Comparison of ENCODE assay signal across 10 cellular contexts in genomic region chr2:64831977-64832328, GRCh38.
DNase-seq lines count a peak whose midpoint lies in the region; ATAC-seq, FAIRE-seq and TF ChIP-seq lines count a peak whose summit lies in the region.
"Had no signal": no experiment of that assay in that cellular context is flagged by ENCODE, and none has a peak within 500 bp of the region (broad histone marks: within the 10 kb centered on the region; RNA-seq: fewer than 3 reads in every experiment).

No MANE protein-coding gene starts in this region.

- intact Hi-C loops in HCT116 (cut with micrococcal nuclease), result loop anchor here (1.0 to 5.0 kb wide), 3 partner anchors 65 to 186 kb away; no protein-coding TSS in a partner anchor
- intact Hi-C loops in GM12878 (cut with micrococcal nuclease; ENCODE audit: unreplicated experiment), result loop anchor here (1.0 to 2.0 kb wide), 4 partner anchors 64 to 186 kb away; no protein-coding TSS in a partner anchor
- intact Hi-C loops in naive thymus-derived CD4-positive, alpha-beta T cell (cut with micrococcal nuclease), result loop anchor here (1.0 to 2.0 kb wide), 7 partner anchors 13 to 245 kb away; no protein-coding TSS in a partner anchor
- intact Hi-C loops in uterus (cut with DNase I; ENCODE audit: low total_unique reads), result no loop called here
- intact Hi-C loops in colonic mucosa (cut with DNase I), result no loop called here

- BruUV-seq in HCT116 (replicated peaks; lab: Mats Ljungman, UMichigan) (TSS peak; percentile 77), GM12878 (replicated peaks; lab: Mats Ljungman, UMichigan) (no TSS peak)

- peaks cover 0 to 9% (median 4%) of the 10 kb centered on the region in 5 donors for H3K27me3 Mint-ChIP-seq in naive thymus-derived CD4-positive, alpha-beta T cell

- no peak for FAIRE-seq in A549 (lab: Jason Lieb, UNC)
- no peak for FAIRE-seq in GM12878 (lab: Jason Lieb, UNC)

- DNase-seq in A549 (ENCODE audit: low read depth in 1 of 2, low spot score in 1 of 2) (no peak), HCT116 (ENCODE audit: low read depth, low spot score) (no peak), GM12878 (ENCODE audit: low read depth, low spot score) (no peak), NOMO-1 treated with DMSO at 0.1 percent for 48 hours (lab: John Stamatoyannopoulos, UW; ENCODE audit: unreplicated experiment) (no peak), uterus (no peak), colonic mucosa (no peak)
- no peak for DNase-seq in naive thymus-derived CD4-positive, alpha-beta T cell

- H3K27me3 ChIP-seq in HCT116 (ENCODE audit: insufficient read depth, low read length) (no peaks in the 10 kb centered on the region), GM12878 (replicated peaks in 1 of 2; ENCODE audit: control insufficient read depth in 2 of 2, insufficient read depth in 2 of 2, low read length in 1 of 2) (no peaks in the 10 kb centered on the region), neutrophil (no peaks in the 10 kb centered on the region), uterus (no peaks in the 10 kb centered on the region), colonic mucosa (no peaks in the 10 kb centered on the region)
- H3K27me3 ChIP-seq in naive thymus-derived CD4-positive, alpha-beta T cell (ENCODE audit: control insufficient read depth in 2 of 2, insufficient read depth in 2 of 2, low read length in 2 of 2), result no peaks in the 10 kb centered on the region

- no peak for TF ChIP-seq EP300 in A549 (IDR thresholded peaks at IDR 0.05)
- no peak for TF ChIP-seq EP300 in GM12878 (IDR thresholded peaks at IDR 0.05; ENCODE audit: borderline replicate concordance in 1 of 2, control insufficient read depth in 1 of 2, low read depth in 2 of 2, low read length in 2 of 2)

- H3K4me1 Mint-ChIP-seq in naive thymus-derived CD4-positive, alpha-beta T cell, result peaks cover 0 to 25% (median 4%) of the 10 kb centered on the region in 7 donors

- POLR2A ChIA-PET in A549 (lab: Yijun Ruan, JAX), result interaction anchor here (1.2 to 3.0 kb wide), 5 partner anchors 27 to 187 kb away, joined by 4 to 20 read pairs (median 7); partner anchors contain the start of gene SERTAD2
- POLR2A ChIA-PET in HCT116 (lab: Charles Lee), result interaction anchor here (0.8 to 1.8 kb wide), 7 partner anchors 13 to 224 kb away, joined by 3 to 9 read pairs (median 5); partner anchors contain the start of gene SERTAD2
- POLR2A ChIA-PET in GM12878 (lab: Charles Lee), result interaction anchor here (0.7 to 2.1 kb wide), 13 partner anchors 24 to 259 kb away, joined by 3 to 17 read pairs (median 3); no protein-coding TSS in a partner anchor
- POLR2A ChIA-PET in naive thymus-derived CD4-positive, alpha-beta T cell (lab: Charles Lee), result interaction anchor here (1.2 to 8.5 kb wide), 5 partner anchors 81 to 223 kb away, joined by 4 to 61 read pairs (median 11); partner anchors contain the start of gene SERTAD2

- ATAC-seq in A549, result no peak
- peak; percentile 2; the same call in 1 of the 2 replicates for ATAC-seq in HCT116
- ATAC-seq in GM12878, result no peak
- ATAC-seq in naive thymus-derived CD4-positive, alpha-beta T cell, result no peak

- H3K4me2 ChIP-seq in A549, result no peak overlapping the region; the same call in 2 of the 3 replicates
- H3K4me2 ChIP-seq in HCT116 (ENCODE audit: low read length), result peak overlapping the region; percentile 85
- H3K4me2 ChIP-seq in GM12878 (ENCODE audit: control insufficient read depth, insufficient read depth), result no peak overlapping the region

- in situ Hi-C loops in GM12878 (cut with MboI), result loop anchor here (10.0 kb wide), 1 partner anchor 187 kb away; no protein-coding TSS in a partner anchor

- H3K4me1 ChIP-seq in A549, result peaks cover 42% of the 10 kb centered on the region
- H3K4me1 ChIP-seq in HCT116 (ENCODE audit: control insufficient read depth in 1 of 2, insufficient read depth in 2 of 2, low read length in 2 of 2), result peaks cover 58 to 76% of the 10 kb centered on the region in 2 experiments
- peaks cover 12% of the 10 kb centered on the region for H3K4me1 ChIP-seq in GM12878 (ENCODE audit: control insufficient read depth, insufficient read depth, low read length)
- peaks cover 8 to 12% of the 10 kb centered on the region in 2 experiments for H3K4me1 ChIP-seq in neutrophil (ENCODE audit: control insufficient read depth in 1 of 2, insufficient read depth in 1 of 2, low read depth in 1 of 2, low read length in 1 of 2)
- peaks cover 0 to 9% of the 10 kb centered on the region in 2 donors for H3K4me1 ChIP-seq in naive thymus-derived CD4-positive, alpha-beta T cell (ENCODE audit: control insufficient read depth in 2 of 2, insufficient read depth in 2 of 2, low read length in 2 of 2)
- H3K4me1 ChIP-seq in uterus, result no peaks in the 10 kb centered on the region
- H3K4me1 ChIP-seq in colonic mucosa, result peaks cover 3% of the 10 kb centered on the region
- H3K4me1 ChIP-seq: Caco-2 had no signal

- SMC1A ChIA-PET in GM12878 (lab: Charles Lee; ENCODE audit: uncharacterized antibody, unreplicated experiment), result interaction anchor here (0.7 to 5.2 kb wide), 33 partner anchors 9 to 274 kb away, joined by 3 to 52 read pairs (median 6); partner anchors contain the start of gene SERTAD2

- H3K79me2 ChIP-seq in HCT116 (ENCODE audit: insufficient read depth, low read length) (no peaks in the 10 kb centered on the region), GM12878 (ENCODE audit: control insufficient read depth, insufficient read depth, low read length) (no peaks in the 10 kb centered on the region)

- no peak for TF ChIP-seq RAD21 in A549 (conservative IDR thresholded peaks at IDR 0.05 in 1 of 2, IDR thresholded peaks at IDR 0.05 in 1 of 2)
- TF ChIP-seq RAD21 in HCT116 (IDR thresholded peaks at IDR 0.05; ENCODE audit: low read depth), result no peak
- TF ChIP-seq RAD21 in GM12878 (IDR thresholded peaks at IDR 0.05; ENCODE audit: insufficient read depth, low read depth, low read length), result no peak

- H3K4me3 Mint-ChIP-seq in naive thymus-derived CD4-positive, alpha-beta T cell, result no peak overlapping the region
- H3K4me3 Mint-ChIP-seq: nephron progenitor cell had no signal

- H3K9ac ChIP-seq in HCT116 (ENCODE audit: low read length), result peak overlapping the region; percentile 70
- H3K9ac ChIP-seq in GM12878 (ENCODE audit: control insufficient read depth, insufficient read depth, low read length), result no peak overlapping the region; the same call in 1 of the 2 replicates
- no peak overlapping the region for H3K9ac ChIP-seq in colonic mucosa (ENCODE audit: low read depth in 2 of 2, low read length in 2 of 2)

- H3K9me3 ChIP-seq in A549, result no peaks in the 10 kb centered on the region
- no peaks in the 10 kb centered on the region for H3K9me3 ChIP-seq in HCT116 (ENCODE audit: control insufficient read depth in 1 of 2, insufficient read depth in 1 of 2, low read depth in 1 of 2, low read length in 2 of 2)
- peaks cover 2% of the 10 kb centered on the region; the same call in 1 of the 3 replicates for H3K9me3 ChIP-seq in GM12878 (replicated peaks; ENCODE audit: control insufficient read depth, insufficient read depth, low read length)
- H3K9me3 ChIP-seq in neutrophil, result no peaks in the 10 kb centered on the region
- no peaks in the 10 kb centered on the region for H3K9me3 ChIP-seq in naive thymus-derived CD4-positive, alpha-beta T cell (ENCODE audit: control insufficient read depth in 2 of 3, low read length in 3 of 3)
- no peaks in the 10 kb centered on the region for H3K9me3 ChIP-seq in uterus
- no peaks in the 10 kb centered on the region for H3K9me3 ChIP-seq in colonic mucosa
- H3K9me3 ChIP-seq: Caco-2 had no signal

- H3K36me3 Mint-ChIP-seq in naive thymus-derived CD4-positive, alpha-beta T cell, result no peaks in the 10 kb centered on the region

- TF ChIP-seq CTCF in A549 (IDR thresholded peaks at IDR 0.05), result peak; percentile 27; the same call in 2 of the 3 replicates
- TF ChIP-seq CTCF in HCT116 (IDR thresholded peaks at IDR 0.05 in 2 of 3, conservative IDR thresholded peaks at IDR 0.05 in 1 of 3; ENCODE audit: borderline replicate concordance in 1 of 3, insufficient read depth in 1 of 3, low read depth in 2 of 3, low read length in 2 of 3), result no peak
- TF ChIP-seq CTCF in GM12878 (IDR thresholded peaks at IDR 0.05 in 2 of 3, conservative IDR thresholded peaks at IDR 0.05 in 1 of 3; ENCODE audit: control insufficient read depth in 2 of 3, extremely low read depth in 1 of 3, insufficient read depth in 1 of 3, low read depth in 3 of 3, low read length in 3 of 3), result no peak
- no peak for TF ChIP-seq CTCF in neutrophil (IDR thresholded peaks at IDR 0.05)
- no peak for TF ChIP-seq CTCF in uterus (IDR thresholded peaks at IDR 0.05)
- TF ChIP-seq CTCF in colonic mucosa (IDR thresholded peaks at IDR 0.05), result no peak

- no peak overlapping the region for H2AFZ ChIP-seq in HCT116 (ENCODE audit: low read depth, low read length, poor library complexity, severe bottlenecking)
- peak overlapping the region; percentile 99 for H2AFZ ChIP-seq in GM12878 (ENCODE audit: control insufficient read depth, low read depth, low read length)

- H3K27ac ChIP-seq in A549 (peak overlapping the region; percentile 65 to 89; a peak in 5 of 6 replicates), HCT116 (ENCODE audit: low read depth, low read length) (peak overlapping the region; percentile 80), GM12878 (ENCODE audit: control insufficient read depth, insufficient read depth) (peak overlapping the region; percentile 80), neutrophil (peak overlapping the region; percentile 59), uterus (no peak overlapping the region), colonic mucosa (no peak overlapping the region)
- H3K27ac ChIP-seq in naive thymus-derived CD4-positive, alpha-beta T cell (ENCODE audit: low read depth, low read length), result no peak overlapping the region

- H3K9me3 Mint-ChIP-seq in naive thymus-derived CD4-positive, alpha-beta T cell, result no peaks in the 10 kb centered on the region
- H3K9me3 Mint-ChIP-seq: nephron progenitor cell had no signal

- H3K36me3 ChIP-seq in HCT116 (ENCODE audit: control insufficient read depth in 1 of 2, insufficient read depth in 2 of 2, low read length in 2 of 2) (no peaks in the 10 kb centered on the region), GM12878 (ENCODE audit: control insufficient read depth in 2 of 2, insufficient read depth in 2 of 2, low read length in 1 of 2) (no peaks in the 10 kb centered on the region), neutrophil (no peaks in the 10 kb centered on the region), uterus (no peaks in the 10 kb centered on the region), colonic mucosa (no peaks in the 10 kb centered on the region)
- no peaks in the 10 kb centered on the region for H3K36me3 ChIP-seq in naive thymus-derived CD4-positive, alpha-beta T cell (ENCODE audit: control insufficient read depth in 2 of 3, insufficient read depth in 3 of 3, low read length in 3 of 3)

- H4K20me1 ChIP-seq in HCT116 (ENCODE audit: insufficient read depth) (no peaks in the 10 kb centered on the region), GM12878 (ENCODE audit: control insufficient read depth, insufficient read depth) (no peaks in the 10 kb centered on the region)

- TF ChIP-seq POLR2A in A549 (IDR thresholded peaks at IDR 0.05; ENCODE audit: low read length) (no peak), HCT116 (IDR thresholded peaks at IDR 0.05; ENCODE audit: borderline replicate concordance, extremely low read depth, insufficient read depth, insufficient read length) (no peak), GM12878 (IDR thresholded peaks at IDR 0.05; ENCODE audit: low read depth, low read length) (no peak), uterus (IDR thresholded peaks at IDR 0.05) (no peak)

- CTCF ChIA-PET in A549 (lab: Yijun Ruan, JAX), result interaction anchor here (0.8 to 4.2 kb wide), 36 partner anchors 9 to 245 kb away, joined by 3 to 29 read pairs (median 4); partner anchors contain the start of gene SERTAD2
- CTCF ChIA-PET in HCT116 (lab: Charles Lee), result interaction anchor here (0.6 to 2.2 kb wide), 19 partner anchors 12 to 501 kb away, joined by 3 to 11 read pairs (median 4); partner anchors contain the start of gene SERTAD2
- CTCF ChIA-PET in GM12878 (lab: Yijun Ruan, JAX), result interaction anchor here (0.6 to 5.5 kb wide), 38 partner anchors 9 to 805 kb away, joined by 3 to 70 read pairs (median 5); partner anchors contain the start of genes AFTPH and SERTAD2
- CTCF ChIA-PET in naive thymus-derived CD4-positive, alpha-beta T cell (lab: Charles Lee), result interaction anchor here (0.8 to 10.1 kb wide), 8 partner anchors 9 to 246 kb away, joined by 3 to 117 read pairs (median 4); no protein-coding TSS in a partner anchor

- no peaks in the 10 kb centered on the region for H3K9me2 ChIP-seq in HCT116 (ENCODE audit: insufficient read depth)

- H3K4me3 ChIP-seq in A549 (no peak overlapping the region), HCT116 (replicated peaks in 1 of 2; ENCODE audit: low read depth in 1 of 2, low read length in 2 of 2) (peak overlapping the region in 1 of 2 experiments; percentile 44; a peak in 1 of 4 replicates), GM12878 (no peak overlapping the region), neutrophil (ENCODE audit: low read depth in 1 of 2, low read length in 1 of 2) (no peak overlapping the region), uterus (no peak overlapping the region), colonic mucosa (no peak overlapping the region)
- no peak overlapping the region for H3K4me3 ChIP-seq in naive thymus-derived CD4-positive, alpha-beta T cell (ENCODE audit: low read length)

- H3K27ac Mint-ChIP-seq in naive thymus-derived CD4-positive, alpha-beta T cell, result peak overlapping the region in 2 of 9 donors; percentile 14 to 19
- H3K27ac Mint-ChIP-seq: nephron progenitor cell had no signal

- 81% methylated on average over 6 of the region's 6 CpGs for WGBS in A549 (ENCODE audit: missing lambda C conversion rate)
- WGBS in GM12878 (ENCODE audit: insufficient coverage, insufficient replicate concordance, low lambda C conversion rate, missing lambda C conversion rate), result 42% methylated on average over 6 of the region's 6 CpGs

- RAD21 ChIA-PET in HCT116 (lab: Charles Lee; ENCODE audit: low non-redundant PET in 1 of 2, low total read pairs in 2 of 2, uncharacterized antibody in 2 of 2, unreplicated experiment in 2 of 2) (interaction anchor here (0.6 to 2.3 kb wide), 2 partner anchors 33 to 81 kb away, joined by 4 to 12 read pairs; no protein-coding TSS in a partner anchor), GM12878 (lab: Charles Lee; ENCODE audit: unreplicated experiment) (interaction anchor here (0.6 to 7.8 kb wide), 21 partner anchors 10 to 250 kb away, joined by 3 to 65 read pairs (median 5); partner anchors contain the start of gene SERTAD2)

Comparison
In these comparisons a context has a peak if more than half of its experiments do, and no peak if none do; other contexts are left out.
1. H3K27ac ChIP-seq: peak in A549 (2 of 2), HCT116 (single experiment), GM12878 (single experiment) and neutrophil (single experiment); none in naive thymus-derived CD4-positive, alpha-beta T cell (single experiment), uterus (0 of 2) and colonic mucosa (single experiment).
2. intact Hi-C loops: an anchor here in HCT116 (1.0 to 5.0 kb wide), GM12878 (1.0 to 2.0 kb wide) and naive thymus-derived CD4-positive, alpha-beta T cell (1.0 to 2.0 kb wide); none called in uterus and colonic mucosa.
3. Of the 24 proteins assayed by ChIP-seq in both GM12878 and A549: peak only in GM12878: none; only in A549: CTCF; in both: none; in neither: 23.